ENCODE assay signal across 8 cellular contexts in the genomic region with DNA sequence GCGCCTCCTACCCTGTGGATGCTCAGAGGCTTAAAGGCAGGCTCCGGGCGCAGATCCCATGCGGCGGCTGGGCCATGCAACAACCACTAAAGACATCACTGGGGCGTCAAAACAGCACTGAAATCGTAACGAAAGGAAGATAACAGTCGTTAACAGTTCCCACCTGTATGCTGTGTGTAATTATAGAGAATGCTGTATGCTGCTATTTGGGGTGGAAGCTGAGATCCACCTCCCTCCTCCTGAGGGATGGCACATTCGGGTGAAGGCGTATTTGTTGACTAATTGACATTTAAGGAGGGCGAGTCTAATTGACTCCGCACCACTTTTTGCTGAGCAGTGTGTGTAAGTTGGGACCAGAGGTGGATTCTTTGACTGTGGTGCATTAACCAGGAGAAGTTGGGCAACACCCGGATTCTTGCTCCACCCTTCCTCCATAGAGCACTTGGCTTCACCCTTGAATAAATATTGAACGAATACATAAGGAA. TPM values are rescaled to one million over a fixed set of nuclear protein-coding genes. Genes with fewer than 3 reads are reported as not detected.
DNase-seq lines count a peak whose midpoint lies in the region; TF ChIP-seq lines count a peak whose summit lies in the region.

No MANE protein-coding gene starts in this region.

- intact Hi-C loops in activated CD4-positive, alpha-beta memory T cell treated with anti-CD3 and anti-CD28 coated beads for 36 hours (cut with micrococcal nuclease), result loop anchor here (1.0 to 10.0 kb wide), 7 partner anchors 81 to 1397 kb away; a partner anchor contains a TSS

- TF ChIP-seq CTCF in HFF-Myc (IDR thresholded peaks at IDR 0.05; ENCODE audit: low read depth, low read length, missing control alignments), result no peak
- no peak for TF ChIP-seq CTCF in fibroblast of villous mesenchyme (IDR thresholded peaks at IDR 0.05; ENCODE audit: insufficient read depth, low read depth, low read length)
- TF ChIP-seq CTCF in osteocyte (IDR thresholded peaks at IDR 0.05), result no peak

- H3K9me3 ChIP-seq in MG63, result no peaks in the 10 kb centered on the region

- H3K4me3 Mint-ChIP-seq in activated naive CD4-positive, alpha-beta T cell treated with anti-CD3 and anti-CD28 coated beads, Interleukin-2, amount 10 ng/mL, durations not matched to agents 7 days and 5 days, result peak overlapping the region; percentile 96
- H3K4me3 Mint-ChIP-seq in activated CD4-positive, alpha-beta memory T cell treated with anti-CD3 and anti-CD28 coated beads for 36 hours, result peak overlapping the region; percentile 98
- H3K4me3 Mint-ChIP-seq in osteocyte (ENCODE audit: unreplicated experiment), result peak overlapping the region; percentile 97

- H3K4me1 Mint-ChIP-seq in activated naive CD4-positive, alpha-beta T cell treated with anti-CD3 and anti-CD28 coated beads, Interleukin-2, amount 10 ng/mL, durations not matched to agents 7 days and 5 days, result peaks cover 29% of the 10 kb centered on the region
- peaks cover 19% of the 10 kb centered on the region for H3K4me1 Mint-ChIP-seq in activated CD4-positive, alpha-beta memory T cell treated with anti-CD3 and anti-CD28 coated beads for 36 hours (ENCODE audit: low read depth)
- H3K4me1 Mint-ChIP-seq in osteocyte (ENCODE audit: unreplicated experiment), result peaks cover 16% of the 10 kb centered on the region

- H3K9me3 Mint-ChIP-seq in activated naive CD4-positive, alpha-beta T cell treated with anti-CD3 and anti-CD28 coated beads, Interleukin-2, amount 10 ng/mL, durations not matched to agents 7 days and 5 days, result no peaks in the 10 kb centered on the region
- no peaks in the 10 kb centered on the region for H3K9me3 Mint-ChIP-seq in activated CD4-positive, alpha-beta memory T cell treated with anti-CD3 and anti-CD28 coated beads for 36 hours
- no peaks in the 10 kb centered on the region for H3K9me3 Mint-ChIP-seq in osteocyte (ENCODE audit: unreplicated experiment)

- no peaks in the 10 kb centered on the region for H3K27me3 ChIP-seq in MG63

- peak; percentile 74 for DNase-seq in activated naive CD4-positive, alpha-beta T cell treated with anti-CD3 and anti-CD28 coated beads, Interleukin-2, amount 10 ng/mL, durations not matched to agents 7 days and 5 days
- no peak for DNase-seq in activated naive CD4-positive, alpha-beta T cell treated with Interleukin-2 at 50 U/mL for 16 hours
- peak; percentile 12 for DNase-seq in HFF-Myc (ENCODE audit: extremely low read depth, low read depth)
- DNase-seq in MG63, result no peak
- no peak for DNase-seq in activated CD4-positive, alpha-beta memory T cell treated with anti-CD3 and anti-CD28 coated beads for 36 hours
- DNase-seq in fibroblast of villous mesenchyme (ENCODE audit: low read depth), result peak; percentile 48
- DNase-seq in osteocyte (ENCODE audit: extremely low spot score, unreplicated experiment), result no peak
- DNase-seq in NCI-H82 (lab: John Stamatoyannopoulos, UW), result no peak

- H3K4me3 ChIP-seq in HFF-Myc (replicated peaks; ENCODE audit: low read depth, low read length), result peak overlapping the region; percentile 78
- H3K4me3 ChIP-seq in MG63, result peak overlapping the region; percentile 98
- H3K4me3 ChIP-seq in fibroblast of villous mesenchyme (ENCODE audit: low read depth, low read length), result peak overlapping the region; percentile 98

- CTCF ChIA-PET in activated naive CD4-positive, alpha-beta T cell treated with anti-CD3 and anti-CD28 coated beads, Interleukin-2, amount 10 ng/mL, durations not matched to agents 7 days and 5 days (lab: Charles Lee), result no interaction called here
- CTCF ChIA-PET in activated CD4-positive, alpha-beta memory T cell treated with anti-CD3 and anti-CD28 coated beads for 36 hours (lab: Charles Lee), result interaction anchor here (1.0 kb wide), 1 partner anchor 65 kb away, joined by 3 read pairs; no protein-coding TSS in a partner anchor

- POLR2A ChIA-PET in activated CD4-positive, alpha-beta memory T cell treated with anti-CD3 and anti-CD28 coated beads for 36 hours (lab: Charles Lee), result no interaction called here

- H3K27ac Mint-ChIP-seq in activated naive CD4-positive, alpha-beta T cell treated with anti-CD3 and anti-CD28 coated beads, Interleukin-2, amount 10 ng/mL, durations not matched to agents 7 days and 5 days, result peak overlapping the region; percentile 95
- peak overlapping the region; percentile 91 for H3K27ac Mint-ChIP-seq in activated CD4-positive, alpha-beta memory T cell treated with anti-CD3 and anti-CD28 coated beads for 36 hours
- H3K27ac Mint-ChIP-seq in osteocyte (ENCODE audit: unreplicated experiment), result peak overlapping the region; percentile 99

- peaks cover 5% of the 10 kb centered on the region for H3K36me3 Mint-ChIP-seq in activated naive CD4-positive, alpha-beta T cell treated with anti-CD3 and anti-CD28 coated beads, Interleukin-2, amount 10 ng/mL, durations not matched to agents 7 days and 5 days
- peaks cover 6% of the 10 kb centered on the region for H3K36me3 Mint-ChIP-seq in activated CD4-positive, alpha-beta memory T cell treated with anti-CD3 and anti-CD28 coated beads for 36 hours
- peaks cover 8% of the 10 kb centered on the region for H3K36me3 Mint-ChIP-seq in osteocyte (ENCODE audit: unreplicated experiment)

- H3K36me3 ChIP-seq in MG63, result no peaks in the 10 kb centered on the region; the same call in 1 of the 2 replicates

- H3K27me3 Mint-ChIP-seq in activated naive CD4-positive, alpha-beta T cell treated with anti-CD3 and anti-CD28 coated beads, Interleukin-2, amount 10 ng/mL, durations not matched to agents 7 days and 5 days, result peaks cover 2% of the 10 kb centered on the region
- peaks cover under 1% of the 10 kb centered on the region for H3K27me3 Mint-ChIP-seq in activated CD4-positive, alpha-beta memory T cell treated with anti-CD3 and anti-CD28 coated beads for 36 hours
- H3K27me3 Mint-ChIP-seq in osteocyte (ENCODE audit: unreplicated experiment), result peaks cover 7% of the 10 kb centered on the region

RNA-seq across cellular contexts. Expression of a gene that starts 0.7 kb away (rescaled TPM):
- 10.6 and 14.2 TPM in 2 replicates for total RNA-seq in MG63 (2014; rRNA removed; shearing (Covaris generic); ENCODE audit: low replicate concordance)
- total RNA-seq in activated CD4-positive, alpha-beta memory T cell treated with anti-CD3 and anti-CD28 coated beads for 36 hours, result 1 to 10 TPM; 7.8 to 9.5 TPM
- total RNA-seq in fibroblast of villous mesenchyme (10.0 and 18.6 TPM in 2 replicates), osteocyte (17.2 and 19.0 TPM in 2 replicates)

Comparison
In these comparisons a context has a peak if more than half of its experiments do, and no peak if none do; other contexts are left out.
1. DNase-seq: peak in activated naive CD4-positive, alpha-beta T cell treated with anti-CD3 and anti-CD28 coated beads, Interleukin-2, amount 10 ng/mL, durations not matched to agents 7 days and 5 days (single experiment), HFF-Myc (single experiment) and fibroblast of villous mesenchyme (single experiment); none in activated naive CD4-positive, alpha-beta T cell treated with Interleukin-2 at 50 U/mL for 16 hours (single experiment), MG63 (single experiment), activated CD4-positive, alpha-beta memory T cell treated with anti-CD3 and anti-CD28 coated beads for 36 hours (single experiment), osteocyte (single experiment) and NCI-H82 (single experiment).
2. Peak in every context shown above with its lines, with median percentiles within 50 percentile points of each other: H3K27ac Mint-ChIP-seq, H3K4me3 Mint-ChIP-seq and H3K4me3 ChIP-seq.